Comparison of ENCODE assay signal across 29 cellular contexts in the genomic region with DNA sequence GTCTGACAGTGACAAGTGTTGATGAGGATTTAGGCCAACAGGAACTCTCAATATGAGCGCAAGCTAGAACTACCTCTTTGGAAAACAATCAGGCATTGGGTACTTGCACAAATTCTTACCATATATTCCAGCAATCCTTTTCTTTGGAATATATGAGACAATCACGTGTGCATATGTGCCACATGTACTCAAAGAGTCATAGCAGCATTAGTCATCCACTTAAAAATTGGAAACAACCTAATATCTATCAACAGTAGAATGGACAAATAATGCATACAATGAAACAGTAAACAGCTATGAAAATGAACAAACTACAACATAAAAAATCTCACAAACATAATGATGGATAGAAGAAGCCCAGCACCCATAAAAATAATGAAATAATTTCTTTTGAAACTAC.
"Had no signal": no experiment of that assay in that cellular context is flagged by ENCODE, and none has a peak within 500 bp of the region (broad histone marks: within the 10 kb centered on the region; RNA-seq: fewer than 3 reads in every experiment).

No MANE protein-coding gene starts in this region.

- H3K4me1 Mint-ChIP-seq: endodermal cell; naive thymus-derived CD4-positive, alpha-beta T cell; nephron had no signal

- H3K9me3 Mint-ChIP-seq: endodermal cell, nephron, neural progenitor cell had no signal

- H3K27me3 ChIP-seq: dorsolateral prefrontal cortex, esophagus muscularis mucosa, gastroesophageal sphincter, heart left ventricle, hepatocyte, left lung, neural progenitor cell, right atrium auricular region, stomach, thyroid gland, vagina had no signal

- H3K27ac Mint-ChIP-seq: endodermal cell; naive thymus-derived CD4-positive, alpha-beta T cell; nephron; neural progenitor cell had no signal

- H3K4me3 ChIP-seq: coronary artery, dorsolateral prefrontal cortex, esophagus muscularis mucosa, gastroesophageal sphincter, heart left ventricle, hepatocyte, left lung, neural progenitor cell, prostate gland, right atrium auricular region, smooth muscle cell, stomach, thyroid gland, vagina had no signal

- H3K4me3 Mint-ChIP-seq: endodermal cell; naive thymus-derived CD4-positive, alpha-beta T cell; nephron; neural progenitor cell had no signal

- H3K4me1 ChIP-seq: heart left ventricle, left lung, neural progenitor cell, parathyroid adenoma, prostate gland, right atrium auricular region, stomach, thyroid gland, vagina had no signal

- DNase-seq: dorsolateral prefrontal cortex; effector CD8-positive, alpha-beta T cell; endodermal cell; heart left ventricle; left cardiac atrium; left lung; mesendoderm; midbrain; naive thymus-derived CD4-positive, alpha-beta T cell; stimulated activated CD4-positive, alpha-beta T cell treated with anti-CD3 and anti-CD28 coated beads, Interleukin-12 subunit alpha, Interleukin-12 subunit beta, amount 100 ng/mL, for 4 hours; stimulated activated CD4-positive, alpha-beta T cell treated with anti-CD3 and anti-CD28 coated beads, Interleukin-1b, Interleukin-23, amount 100 ng/mL, for 48 hours; stimulated activated CD4-positive, alpha-beta T cell treated with anti-CD3 and anti-CD28 coated beads, Interleukin-4, amount 100 ng/mL, for 1 hour; stimulated activated CD8-positive, alpha-beta memory T cell treated with anti-CD3 and anti-CD28 coated beads, Interleukin-4, amount 100 ng/mL, for 48 hours; stimulated activated naive CD4-positive, alpha-beta T cell treated with Interleukin-2 at 50 U/mL for 16 hours; stomach; thyroid gland; trophoblast cell had no signal

- H3K36me3 Mint-ChIP-seq: naive thymus-derived CD4-positive, alpha-beta T cell had no signal

- H3K27ac ChIP-seq: coronary artery, dorsolateral prefrontal cortex, esophagus muscularis mucosa, gastroesophageal sphincter, heart left ventricle, hepatocyte, left lung, neural progenitor cell, parathyroid adenoma, prostate gland, right atrium auricular region, stomach, thyroid gland, vagina had no signal

- ATAC-seq: gastroesophageal sphincter; heart left ventricle; left cardiac atrium; left lung; naive thymus-derived CD4-positive, alpha-beta T cell; sciatic nerve had no signal
